In genomic region chr6:39933669-39934059, GRCh38 we compare ENCODE assay signal across 8 cellular contexts. TPM values are rescaled to one million over a fixed set of nuclear protein-coding genes. Genes with fewer than 3 reads are reported as not detected.
DNase-seq lines count a peak whose midpoint lies in the region; ATAC-seq and TF ChIP-seq lines count a peak whose summit lies in the region.

No MANE protein-coding gene starts in this region.

- H3K9ac ChIP-seq in H9 (ENCODE audit: extremely low read depth, insufficient read length, low read length) = peak overlapping the region; percentile 37
- H3K9ac ChIP-seq in skeletal muscle tissue (ENCODE audit: low read depth in 1 of 3, low read length in 3 of 3) = peak overlapping the region; percentile 89 to 97 (median 94)

- H3K4me1 Mint-ChIP-seq in H9 = peaks cover 43 to 44% of the 10 kb centered on the region in 2 experiments
- H3K4me1 Mint-ChIP-seq in activated naive CD8-positive, alpha-beta T cell (ENCODE audit: low read depth) = peaks cover 24% of the 10 kb centered on the region

- no peak for ATAC-seq in GM21576 (IDR thresholded peaks at IDR 0.05; ENCODE audit: unreplicated experiment)

- H3K27ac ChIP-seq in H9 (ENCODE audit: insufficient read length, low read depth, low read length) (no peak overlapping the region), iPS DF 6.9 (ENCODE audit: low read length) (no peak overlapping the region), skeletal muscle tissue (ENCODE audit: low read depth, low read length) (peak overlapping the region; percentile 90)

- H3K36me3 ChIP-seq in iPS DF 6.9 (ENCODE audit: control insufficient read depth, insufficient read depth, low read length) = no peaks in the 10 kb centered on the region
- H3K36me3 ChIP-seq in skeletal muscle tissue (ENCODE audit: control insufficient read depth in 3 of 3, insufficient read depth in 3 of 3, low read length in 3 of 3) = no peaks in the 10 kb centered on the region

- no peak overlapping the region for H2BK5ac ChIP-seq in H9 (ENCODE audit: insufficient read length, low read length)

- H4K5ac ChIP-seq in H9 (ENCODE audit: insufficient read length, low read depth, low read length) = no peak overlapping the region

- no peak overlapping the region for H2BK15ac ChIP-seq in H9 (ENCODE audit: low read depth, low read length)

- peak overlapping the region; percentile 80 for H3K4me2 ChIP-seq in H9 (ENCODE audit: insufficient read depth, insufficient read length, low read length)

- no peak overlapping the region for H4K8ac ChIP-seq in H9 (replicated peaks; ENCODE audit: insufficient read length, low read depth, low read length)

- H3K18ac ChIP-seq in H9 (ENCODE audit: insufficient read length, low read depth, low read length) = no peak overlapping the region

- no peak overlapping the region for H2AK5ac ChIP-seq in H9 (ENCODE audit: insufficient read length, low read length)

- H4K91ac ChIP-seq in H9 (ENCODE audit: insufficient read length, low read depth, low read length) = no peak overlapping the region

- no peak overlapping the region for H2BK120ac ChIP-seq in H9 (ENCODE audit: low read depth, low read length, poor library complexity, severe bottlenecking)

- DNase-seq in H9 (no peak), iPS DF 6.9 (ENCODE audit: low read depth, low spot score) (no peak), T-helper 9 cell (no peak)
- DNase-seq in stimulated activated CD8-positive, alpha-beta memory T cell treated with anti-CD3 and anti-CD28 coated beads, Interleukin-4, amount 100 ng/mL, for 48 hours = no peak
- DNase-seq in stimulated activated naive CD4-positive, alpha-beta T cell treated with Interleukin-2 at 50 U/mL for 16 hours (lab: John Stamatoyannopoulos, UW) = no peak

- H2AFZ ChIP-seq in H9 (ENCODE audit: low read length) = no peak overlapping the region

- no peak overlapping the region for H3T11ph ChIP-seq in H9 (ENCODE audit: low read length)

- H3K4ac ChIP-seq in H9 (ENCODE audit: low read depth, low read length) = no peak overlapping the region

- peaks cover 17% of the 10 kb centered on the region for H3K27me3 Mint-ChIP-seq in H9 (ENCODE audit: low read depth)
- H3K27me3 Mint-ChIP-seq in activated naive CD8-positive, alpha-beta T cell = no peaks in the 10 kb centered on the region

- H3K56ac ChIP-seq in H9 (ENCODE audit: insufficient read length, low read depth, low read length) = no peak overlapping the region

- H3K79me2 ChIP-seq in H9 (ENCODE audit: insufficient read depth, low read length) = no peaks in the 10 kb centered on the region

- no peak overlapping the region for H2BK20ac ChIP-seq in H9 (ENCODE audit: low read depth, low read length, poor library complexity, severe bottlenecking)

- no peak overlapping the region for H2BK12ac ChIP-seq in H9 (ENCODE audit: insufficient read length, low read depth, low read length)

- no peaks in the 10 kb centered on the region; the same call in 1 of the 2 replicates for H3K27me3 ChIP-seq in H9 (ENCODE audit: insufficient read depth, low read length)
- H3K27me3 ChIP-seq in iPS DF 6.9 (ENCODE audit: control insufficient read depth, insufficient read depth, low read length) = no peaks in the 10 kb centered on the region
- H3K27me3 ChIP-seq in skeletal muscle tissue (ENCODE audit: control insufficient read depth in 3 of 3, insufficient read depth in 3 of 3, low read length in 3 of 3) = no peaks in the 10 kb centered on the region

- no peaks in the 10 kb centered on the region; the same call in 1 of the 2 replicates for H3K4me1 ChIP-seq in H9 (ENCODE audit: insufficient read depth, low read length)
- H3K4me1 ChIP-seq in iPS DF 6.9 (ENCODE audit: control insufficient read depth, insufficient read depth, low read length) = peaks cover 9% of the 10 kb centered on the region; the same call in 1 of the 2 replicates
- peaks cover 43 to 60% (median 54%) of the 10 kb centered on the region in 3 donors for H3K4me1 ChIP-seq in skeletal muscle tissue (ENCODE audit: control insufficient read depth in 3 of 3, insufficient read depth in 3 of 3, low read length in 3 of 3)

- H4K20me1 ChIP-seq in H9 (ENCODE audit: control insufficient read depth, insufficient read depth, insufficient read length) = no peaks in the 10 kb centered on the region

- no peaks in the 10 kb centered on the region for H3K9me3 ChIP-seq in H9 (ENCODE audit: control insufficient read depth, low read depth, low read length)
- no peaks in the 10 kb centered on the region for H3K9me3 ChIP-seq in iPS DF 6.9 (ENCODE audit: control insufficient read depth, insufficient read depth, low read length)
- H3K9me3 ChIP-seq in skeletal muscle tissue (ENCODE audit: control insufficient read depth in 3 of 3, low read length in 3 of 3) = no peaks in the 10 kb centered on the region

- H3K4me3 ChIP-seq in iPS DF 6.9 (ENCODE audit: low read length) (peak overlapping the region; percentile 89), skeletal muscle tissue (ENCODE audit: low read length in 3 of 3) (peak overlapping the region; percentile 82 to 91 (median 83))

- 0 out of 2 replicates have a peak overlapping the region, but pooled peaks have one; percentile 55 for H3K14ac ChIP-seq in H9 (ENCODE audit: insufficient read depth, low read length)

- no CpG with 5 or more reads among the region's 5 CpGs for WGBS in H9 (ENCODE audit: extremely low coverage, insufficient read length, low lambda C conversion rate)
- WGBS in iPS DF 6.9 (ENCODE audit: insufficient coverage, insufficient read length) = no CpG with 5 or more reads among the region's 5 CpGs

- H3K79me1 ChIP-seq in H9 (ENCODE audit: insufficient read depth, low read depth, low read length, poor library complexity, severe bottlenecking) = no peaks in the 10 kb centered on the region

- H3K4me3 Mint-ChIP-seq in H9 = peak overlapping the region; percentile 75 to 96
- peak overlapping the region; percentile 94 for H3K4me3 Mint-ChIP-seq in activated naive CD8-positive, alpha-beta T cell

- H3K23ac ChIP-seq in H9 (ENCODE audit: insufficient read length, low read depth, low read length) = no peak overlapping the region

- peak overlapping the region in 1 of 3 experiments; percentile 62; a peak in 1 of 7 replicates for H3K27ac Mint-ChIP-seq in H9
- H3K27ac Mint-ChIP-seq in activated naive CD8-positive, alpha-beta T cell = peak overlapping the region; percentile 86

- peaks cover 5 to 11% (median 6%) of the 10 kb centered on the region in 3 experiments; a peak in 6 of 7 replicates for H3K36me3 Mint-ChIP-seq in H9 (ENCODE audit: insufficient read depth in 1 of 3, low read depth in 3 of 3)
- H3K36me3 Mint-ChIP-seq in activated naive CD8-positive, alpha-beta T cell = no peaks in the 10 kb centered on the region

- TF ChIP-seq CTCF in H9 (conservative IDR thresholded peaks at IDR 0.05) = no peak

- H3K9me3 Mint-ChIP-seq in H9 = no peaks in the 10 kb centered on the region
- no peaks in the 10 kb centered on the region for H3K9me3 Mint-ChIP-seq in activated naive CD8-positive, alpha-beta T cell (ENCODE audit: low read depth)

- H3K23me2 ChIP-seq in H9 (ENCODE audit: insufficient read length, low read depth, low read length, poor library complexity, severe bottlenecking) = peaks cover 4% of the 10 kb centered on the region

RNA-seq across cellular contexts. Expression of gene MOCS1, which starts 0.6 kb away (rescaled TPM):
- total RNA-seq in H9 (2021) = 14.0 and 15.2 TPM in 2 replicates
- 6.8 TPM for total RNA-seq in skeletal muscle tissue
